In the genomic region with DNA sequence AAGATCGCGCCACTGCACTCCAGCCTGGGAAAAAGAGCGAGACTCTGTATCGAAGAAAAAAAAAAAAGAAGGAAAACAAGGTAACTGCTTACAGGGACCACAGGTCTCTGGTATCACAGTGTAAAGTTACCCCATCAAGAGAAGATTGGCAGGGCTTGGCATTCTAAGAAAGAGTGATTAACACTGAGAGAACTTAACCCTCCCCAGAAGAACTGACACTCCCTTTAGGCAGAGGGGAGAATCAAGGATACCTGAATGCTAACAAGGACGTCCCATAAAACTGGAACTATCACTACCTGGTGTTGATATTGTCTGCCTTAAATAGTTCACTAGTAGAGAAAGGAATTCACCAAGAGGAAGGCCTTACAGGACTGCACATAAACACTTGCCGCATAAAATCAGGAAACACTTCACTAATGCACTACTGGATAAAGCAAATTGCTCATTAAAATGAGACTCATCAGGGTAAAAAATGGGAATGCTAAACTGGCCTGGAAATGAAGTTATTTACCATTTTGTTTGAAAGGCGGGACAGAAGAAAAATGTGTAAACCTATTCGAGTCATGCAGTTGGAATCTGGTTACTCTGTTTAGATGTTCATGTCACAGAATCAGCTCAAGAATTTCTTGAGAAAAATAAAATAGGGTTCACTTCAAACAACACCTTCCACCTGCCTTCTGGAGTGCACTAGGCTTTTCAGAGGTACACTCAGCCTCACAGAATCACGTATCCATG, we compare ENCODE assay signal across 14 cellular contexts.
DNase-seq lines count a peak whose midpoint lies in the region; ATAC-seq and TF ChIP-seq lines count a peak whose summit lies in the region.
"Had no signal": no experiment of that assay in that cellular context is flagged by ENCODE, and none has a peak within 500 bp of the region (broad histone marks: within the 10 kb centered on the region; RNA-seq: fewer than 3 reads in every experiment).

No MANE protein-coding gene starts in this region.

- H3K9me3 Mint-ChIP-seq in activated T-cell treated with anti-CD3 and anti-CD28 coated beads, Interleukin-2, amount 50 U/mL, for 24 hours, result peaks cover 7% of the 10 kb centered on the region
- H3K9me3 Mint-ChIP-seq in stimulated activated effector memory CD8-positive, alpha-beta T cell treated with anti-CD3 and anti-CD28 coated beads, Interleukin-12 subunit alpha, Interleukin-12 subunit beta, amount 100 ng/mL, for 72 hours, result no peaks in the 10 kb centered on the region

- H3K4me3 Mint-ChIP-seq in activated T-cell treated with anti-CD3 and anti-CD28 coated beads, Interleukin-2, amount 50 U/mL, for 24 hours, result peak overlapping the region; percentile 46
- H3K4me3 Mint-ChIP-seq in stimulated activated effector memory CD8-positive, alpha-beta T cell treated with anti-CD3 and anti-CD28 coated beads, Interleukin-12 subunit alpha, Interleukin-12 subunit beta, amount 100 ng/mL, for 72 hours, result peak overlapping the region; percentile 59

- H3K27me3 Mint-ChIP-seq in activated T-cell treated with anti-CD3 and anti-CD28 coated beads, Interleukin-2, amount 50 U/mL, for 24 hours, result no peaks in the 10 kb centered on the region

- H3K36me3 ChIP-seq in RWPE2 (ENCODE audit: low read depth), result no peaks in the 10 kb centered on the region
- H3K36me3 ChIP-seq in body of pancreas (replicated peaks in 1 of 2; ENCODE audit: insufficient read depth in 1 of 2, low read depth in 2 of 2), result no peaks in the 10 kb centered on the region
- H3K36me3 ChIP-seq: right lobe of liver, thoracic aorta had no signal

- no peak for TF ChIP-seq CTCF in RWPE2 (IDR thresholded peaks at IDR 0.05; ENCODE audit: poor library complexity, severe bottlenecking)
- no peak for TF ChIP-seq CTCF in foreskin keratinocyte (conservative IDR thresholded peaks at IDR 0.05)
- TF ChIP-seq CTCF in body of pancreas (IDR thresholded peaks at IDR 0.05), result no peak

- H3K9me3 ChIP-seq in RWPE2 (ENCODE audit: severe bottlenecking), result no peaks in the 10 kb centered on the region
- H3K9me3 ChIP-seq in body of pancreas, result no peaks in the 10 kb centered on the region
- H3K9me3 ChIP-seq: right lobe of liver, thoracic aorta had no signal

- H3K4me3 ChIP-seq in RWPE2 (ENCODE audit: severe bottlenecking), result no peak overlapping the region
- H3K4me3 ChIP-seq in body of pancreas, result no peak overlapping the region
- H3K4me3 ChIP-seq: K562, right lobe of liver, thoracic aorta had no signal

- WGBS in body of pancreas, 2 donors, result 91 to 92% methylated on average over 9 of the region's 9 CpGs

- intact Hi-C loops in body of pancreas (cut with DNase I), result no loop called here

- H3K27ac Mint-ChIP-seq in activated T-cell treated with anti-CD3 and anti-CD28 coated beads, Interleukin-2, amount 50 U/mL, for 24 hours, result peak overlapping the region; percentile 96
- H3K27ac Mint-ChIP-seq in stimulated activated effector memory CD8-positive, alpha-beta T cell treated with anti-CD3 and anti-CD28 coated beads, Interleukin-12 subunit alpha, Interleukin-12 subunit beta, amount 100 ng/mL, for 72 hours, result peak overlapping the region; percentile 94

- no peak for TF ChIP-seq POLR2A in body of pancreas (IDR thresholded peaks at IDR 0.05)

- H3K4me1 ChIP-seq in RWPE2 (ENCODE audit: insufficient read depth, poor library complexity, severe bottlenecking) (peaks cover 42% of the 10 kb centered on the region), foreskin keratinocyte (peaks cover 7% of the 10 kb centered on the region), body of pancreas (peaks cover 4% of the 10 kb centered on the region)
- H3K4me1 ChIP-seq: right lobe of liver had no signal

- H3K36me3 Mint-ChIP-seq in activated T-cell treated with anti-CD3 and anti-CD28 coated beads, Interleukin-2, amount 50 U/mL, for 24 hours (ENCODE audit: low read depth), result peaks cover 46% of the 10 kb centered on the region
- H3K36me3 Mint-ChIP-seq in stimulated activated effector memory CD8-positive, alpha-beta T cell treated with anti-CD3 and anti-CD28 coated beads, Interleukin-12 subunit alpha, Interleukin-12 subunit beta, amount 100 ng/mL, for 72 hours, result no peaks in the 10 kb centered on the region

- H3K27me3 ChIP-seq in RWPE2 (ENCODE audit: insufficient read depth, poor library complexity, severe bottlenecking) (no peaks in the 10 kb centered on the region), foreskin keratinocyte (no peaks in the 10 kb centered on the region), body of pancreas (no peaks in the 10 kb centered on the region)
- H3K27me3 ChIP-seq: right lobe of liver had no signal

- no peak for DNase-seq in activated T-cell treated with anti-CD3 and anti-CD28 coated beads, Interleukin-2, amount 50 U/mL, for 24 hours
- DNase-seq in activated T-cell treated with anti-CD3 and anti-CD28 coated beads for 4 hours, result no peak
- no peak for DNase-seq in RWPE2 (ENCODE audit: low spot score)
- peak in 1 of 2 donors; percentile 66 for DNase-seq in foreskin keratinocyte
- DNase-seq in stimulated activated effector memory CD8-positive, alpha-beta T cell treated with anti-CD3 and anti-CD28 coated beads, Interleukin-12 subunit alpha, Interleukin-12 subunit beta, amount 100 ng/mL, for 72 hours (ENCODE audit: low spot score in 2 of 2), result no peak
- DNase-seq in body of pancreas, result no peak
- DNase-seq: activated CD8-positive, alpha-beta memory T cell treated with anti-CD3 and anti-CD28 coated beads for 24 hours; amygdala; right lobe of liver; T-helper 9 cell had no signal

- peaks cover 88% of the 10 kb centered on the region for H3K4me1 Mint-ChIP-seq in activated T-cell treated with anti-CD3 and anti-CD28 coated beads, Interleukin-2, amount 50 U/mL, for 24 hours (ENCODE audit: low read depth)
- H3K4me1 Mint-ChIP-seq in stimulated activated effector memory CD8-positive, alpha-beta T cell treated with anti-CD3 and anti-CD28 coated beads, Interleukin-12 subunit alpha, Interleukin-12 subunit beta, amount 100 ng/mL, for 72 hours, result peaks cover 27% of the 10 kb centered on the region

- ATAC-seq in RWPE2 (ENCODE audit: low read depth) (peak; percentile 75), foreskin keratinocyte (peak; percentile 55), GM18517 (IDR thresholded peaks at IDR 0.05; ENCODE audit: unreplicated experiment) (no peak), GM21825 (IDR thresholded peaks at IDR 0.05; ENCODE audit: unreplicated experiment) (no peak), body of pancreas (no peak)
- ATAC-seq in stimulated activated effector memory CD8-positive, alpha-beta T cell treated with anti-CD3 and anti-CD28 coated beads, Interleukin-12 subunit alpha, Interleukin-12 subunit beta, amount 100 ng/mL, for 72 hours, result no peak
- ATAC-seq: K562, right lobe of liver had no signal

- H3K27ac ChIP-seq in RWPE2 (ENCODE audit: poor library complexity, severe bottlenecking) (peak overlapping the region; percentile 84), foreskin keratinocyte (no peak overlapping the region), body of pancreas (no peak overlapping the region)
- H3K27ac ChIP-seq: right lobe of liver, thoracic aorta had no signal

Comparison
In these comparisons a context has a peak if more than half of its experiments do, and no peak if none do; other contexts are left out.
1. ATAC-seq: peak in RWPE2 (single experiment) and foreskin keratinocyte (single experiment); none in stimulated activated effector memory CD8-positive, alpha-beta T cell treated with anti-CD3 and anti-CD28 coated beads, Interleukin-12 subunit alpha, Interleukin-12 subunit beta, amount 100 ng/mL, for 72 hours (single experiment), GM18517 (single experiment), GM21825 (single experiment) and body of pancreas (single experiment).